Comparison of ENCODE assay signal across 9 cellular contexts in genomic region chr14:103332143-103332919, GRCh38. TPM values are rescaled to one million over a fixed set of nuclear protein-coding genes. Genes with fewer than 3 reads are reported as not detected.
DNase-seq lines count a peak whose midpoint lies in the region; ATAC-seq and TF ChIP-seq lines count a peak whose summit lies in the region.
"Had no signal": no experiment of that assay in that cellular context is flagged by ENCODE, and none has a peak within 500 bp of the region (broad histone marks: within the 10 kb centered on the region; RNA-seq: fewer than 3 reads in every experiment).

No MANE protein-coding gene starts in this region.

- DNase-seq in GDM1 (lab: John Stamatoyannopoulos, UW) (peak; percentile 11), NCI-H460 (ENCODE audit: extremely low read depth, low read depth) (peak; percentile 59), colonic mucosa (no peak), left colon (no peak), NCI-H1436 treated with DMSO at 0.1 percent for 48 hours (lab: John Stamatoyannopoulos, UW) (no peak), head of caudate nucleus (no peak)
- DNase-seq in stimulated activated naive CD4-positive, alpha-beta T cell (lab: John Stamatoyannopoulos, UW) = no peak
- DNase-seq: stimulated activated CD4-positive, alpha-beta T cell treated with anti-CD3 and anti-CD28 coated beads, Interleukin-4, amount 100 ng/mL, for 4 hours had no signal

- H3K4me1 ChIP-seq in colonic mucosa (peaks cover 6% of the 10 kb centered on the region), neutrophil (ENCODE audit: control insufficient read depth in 1 of 2, insufficient read depth in 1 of 2, low read depth in 1 of 2, low read length in 1 of 2) (peaks cover 35 to 38% of the 10 kb centered on the region in 2 experiments)

- H3K27me3 ChIP-seq in colonic mucosa (no peaks in the 10 kb centered on the region), neutrophil (peaks cover 3% of the 10 kb centered on the region)

- ATAC-seq in left colon = no peak

- H3K27ac ChIP-seq in colonic mucosa = peak overlapping the region; percentile 100
- peak overlapping the region; percentile 36 for H3K27ac ChIP-seq in neutrophil

- no peak for TF ChIP-seq CTCF in colonic mucosa (IDR thresholded peaks at IDR 0.05)
- no peak for TF ChIP-seq CTCF in neutrophil (IDR thresholded peaks at IDR 0.05)

- intact Hi-C loops in colonic mucosa (cut with DNase I) = loop anchor here (10.0 kb wide), 1 partner anchor 52 kb away; the partner anchor contains the start of gene MARK3
- intact Hi-C loops in left colon (cut with DNase I, micrococcal nuclease) = no loop called here
- intact Hi-C loops in head of caudate nucleus (cut with DNase I) = no loop called here

- no peaks in the 10 kb centered on the region for H3K9me3 ChIP-seq in colonic mucosa
- peaks cover 6% of the 10 kb centered on the region for H3K9me3 ChIP-seq in neutrophil

- H3K36me3 ChIP-seq in colonic mucosa (peaks cover 8% of the 10 kb centered on the region), neutrophil (peaks cover 24% of the 10 kb centered on the region)

- H3K4me3 ChIP-seq in colonic mucosa (no peak overlapping the region), neutrophil (ENCODE audit: low read depth in 1 of 2, low read length in 1 of 2) (peak overlapping the region; percentile 85 to 94)

- no peak overlapping the region for H3K9ac ChIP-seq in colonic mucosa (ENCODE audit: low read depth in 2 of 2, low read length in 2 of 2)

RNA-seq across cellular contexts. Expression of gene EIF5, which starts 1.7 kb away (rescaled TPM):
- total RNA-seq in NCI-H460 (2014; rRNA removed; shearing (Covaris generic)) = 157 and 204 TPM in 2 replicates
- 137 and 164 TPM in 2 replicates for polyA plus RNA-seq in NCI-H460 (2014; cell fraction: nucleus; rRNA removed)
- total RNA-seq in colonic mucosa (100 to 1,000 TPM; 169 to 265 TPM), left colon (100 to 1,000 TPM; 222 to 295 TPM)

RNA-seq across cellular contexts. Expression of gene MARK3, which starts 52.9 kb away (rescaled TPM):
- 76.3 and 80.3 TPM in 2 replicates for total RNA-seq in NCI-H460 (2014; rRNA removed; shearing (Covaris generic))
- 66.7 and 67.7 TPM in 2 replicates for polyA plus RNA-seq in NCI-H460 (2014; cell fraction: nucleus; rRNA removed)
- 10 to 100 TPM; 52.5 to 63.6 TPM for total RNA-seq in colonic mucosa
- 10 to 100 TPM; 55.6 to 68.4 TPM for total RNA-seq in left colon

Comparison
In these comparisons a context has a peak if more than half of its experiments do, and no peak if none do; other contexts are left out.
1. DNase-seq: peak in GDM1 (single experiment) and NCI-H460 (single experiment); none in colonic mucosa (single experiment), stimulated activated naive CD4-positive, alpha-beta T cell (0 of 6), left colon (0 of 2), NCI-H1436 treated with DMSO at 0.1 percent for 48 hours (single experiment) and head of caudate nucleus (0 of 42).